Comparison of ENCODE assay signal across 10 cellular contexts in genomic region chr9:126482361-126483044, GRCh38.
DNase-seq lines count a peak whose midpoint lies in the region; ATAC-seq lines count a peak whose summit lies in the region.
"Had no signal": no experiment of that assay in that cellular context is flagged by ENCODE, and none has a peak within 500 bp of the region (broad histone marks: within the 10 kb centered on the region; RNA-seq: fewer than 3 reads in every experiment).

No MANE protein-coding gene starts in this region.

- H3K4me1 ChIP-seq in HUES64 (ENCODE audit: insufficient read depth, low read length) = no peaks in the 10 kb centered on the region

- H3K36me3 ChIP-seq in HUES64 (ENCODE audit: insufficient read depth, low read length) = no peaks in the 10 kb centered on the region

- no peak overlapping the region for H3K27ac ChIP-seq in HUES64 (ENCODE audit: low read depth, low read length)

- no peaks in the 10 kb centered on the region for H3K27me3 ChIP-seq in HUES64 (ENCODE audit: insufficient read depth, low read length)

- no peak overlapping the region for H3K9ac ChIP-seq in HUES64 (ENCODE audit: low read depth, low read length)

- peak; percentile 60 for DNase-seq in dedifferentiated amniotic fluid mesenchymal stem cell (ENCODE audit: extremely low spot score)
- peak; percentile 82 for DNase-seq in islet precursor cell
- DNase-seq in smooth muscle cell of the brain vasculature (ENCODE audit: low read depth, low spot score) = peak; percentile 84
- no peak for DNase-seq in activated CD8-positive, alpha-beta memory T cell treated with anti-CD3 and anti-CD28 coated beads, Interleukin-2, amount 50 U/mL, for 4 hours
- DNase-seq in T-helper 1 cell = no peak
- no peak for DNase-seq in RPMI8226
- DNase-seq: stimulated activated CD4-positive, alpha-beta T cell treated with anti-CD3 and anti-CD28 coated beads, Interleukin-2, amount 100 ng/mL, for 48 hours had no signal

- 54% methylated on average over 45 of the region's 45 CpGs for WGBS in HUES64

- H3K4me3 ChIP-seq in HUES64 (ENCODE audit: low read length) = peak overlapping the region; percentile 24

- no peak for ATAC-seq in HG03521 (IDR thresholded peaks at IDR 0.05; ENCODE audit: unreplicated experiment)
- ATAC-seq: left lobe of liver had no signal

- H3K9me3 ChIP-seq in HUES64 (ENCODE audit: insufficient read depth, low read depth, low read length) = no peaks in the 10 kb centered on the region

Comparison
In these comparisons a context has a peak if more than half of its experiments do, and no peak if none do; other contexts are left out.
1. DNase-seq: peak in dedifferentiated amniotic fluid mesenchymal stem cell (single experiment), islet precursor cell (single experiment) and smooth muscle cell of the brain vasculature (single experiment); none in activated CD8-positive, alpha-beta memory T cell treated with anti-CD3 and anti-CD28 coated beads, Interleukin-2, amount 50 U/mL, for 4 hours (single experiment), T-helper 1 cell (0 of 5) and RPMI8226 (single experiment).